ENCODE assay signal across 1 cellular context in genomic region chr7:2101630-2102374, GRCh38.
TF ChIP-seq lines count a peak whose summit lies in the region.

No MANE protein-coding gene starts in this region.

TF ChIP-seq in H1, 55 proteins besides CTCF, POLR2A, EP300 and RAD21:
- TF ChIP-seq JUN (IDR thresholded peaks at IDR 0.05; ENCODE audit: low read depth, low read length) = no peak
- no peak for TF ChIP-seq EZH2 (IDR thresholded peaks at IDR 0.05; ENCODE audit: low read depth, low read length, severe bottlenecking)
- TF ChIP-seq TAF1 (IDR thresholded peaks at IDR 0.05; ENCODE audit: low read depth, low read length) = no peak
- TF ChIP-seq BRCA1 (IDR thresholded peaks at IDR 0.05; ENCODE audit: low read depth, low read length) = no peak
- no peak for TF ChIP-seq SP2 (IDR thresholded peaks at IDR 0.05; ENCODE audit: low read length)
- TF ChIP-seq CHD1 (IDR thresholded peaks at IDR 0.05; ENCODE audit: low read depth, low read length) = no peak
- TF ChIP-seq SUZ12 (IDR thresholded peaks at IDR 0.05; ENCODE audit: low read length) = no peak
- TF ChIP-seq RNF2 (IDR thresholded peaks at IDR 0.05; ENCODE audit: borderline replicate concordance, low read depth, low read length, missing control alignments, poor library complexity, severe bottlenecking) = no peak
